Comparison of ENCODE assay signal across 14 cellular contexts in genomic region chr12:120196363-120196762, GRCh38. TPM values are rescaled to one million over a fixed set of nuclear protein-coding genes. Genes with fewer than 3 reads are reported as not detected.
DNase-seq lines count a peak whose midpoint lies in the region; ATAC-seq and TF ChIP-seq lines count a peak whose summit lies in the region.
"Had no signal": no experiment of that assay in that cellular context is flagged by ENCODE, and none has a peak within 500 bp of the region (broad histone marks: within the 10 kb centered on the region; RNA-seq: fewer than 3 reads in every experiment).

No MANE protein-coding gene starts in this region.

- TF ChIP-seq CTCF in hepatocyte (IDR thresholded peaks at IDR 0.05; ENCODE audit: poor library complexity), result no peak

- H3K4me1 ChIP-seq in BLaER1 (peaks cover 59% of the 10 kb centered on the region), hepatocyte (ENCODE audit: insufficient read depth) (peaks cover 32% of the 10 kb centered on the region)

- ATAC-seq in GM18517 (IDR thresholded peaks at IDR 0.05; ENCODE audit: unreplicated experiment) (no peak), HG02870 (IDR thresholded peaks at IDR 0.05; ENCODE audit: unreplicated experiment) (no peak)

- peaks cover 72% of the 10 kb centered on the region for H3K79me2 ChIP-seq in hepatocyte

- DNase-seq in HCEC 1CT (peak; percentile 19), hepatocyte (ENCODE audit: low spot score) (no peak), NCI-H510A (lab: John Stamatoyannopoulos, UW) (no peak), LoVo (ENCODE audit: low spot score) (no peak)
- DNase-seq in activated CD4-positive, alpha-beta memory T cell treated with anti-CD3 and anti-CD28 coated beads for 36 hours, result no peak
- DNase-seq: DMS153; effector CD8-positive, alpha-beta T cell; hippocampal formation; midbrain; NCI-H2029; thyroid gland had no signal

- peaks cover 49% of the 10 kb centered on the region for H3K4me1 Mint-ChIP-seq in activated CD4-positive, alpha-beta memory T cell treated with anti-CD3 and anti-CD28 coated beads for 36 hours (ENCODE audit: low read depth)

- intact Hi-C loops in activated CD4-positive, alpha-beta memory T cell treated with anti-CD3 and anti-CD28 coated beads for 36 hours (cut with micrococcal nuclease), result loop anchor here (5.0 kb wide), 1 partner anchor 209 kb away; the partner anchor contains the start of gene BICDL1

- POLR2A ChIA-PET in activated CD4-positive, alpha-beta memory T cell treated with anti-CD3 and anti-CD28 coated beads for 36 hours (lab: Charles Lee), result interaction anchor here (0.9 to 10.1 kb wide), 11 partner anchors 10 to 188 kb away, joined by 3 to 208 read pairs (median 5); partner anchors contain the start of genes PXN, RAB35, RNU4-1 and RNU4-2

- H3K4me2 ChIP-seq in BLaER1 (peak overlapping the region; percentile 95), hepatocyte (peak overlapping the region; percentile 79)

- 82% methylated on average over 1 of the region's 1 CpG for WGBS in hepatocyte (ENCODE audit: low lambda C conversion rate, missing lambda C conversion rate)

- no peaks in the 10 kb centered on the region for H3K9me3 Mint-ChIP-seq in activated CD4-positive, alpha-beta memory T cell treated with anti-CD3 and anti-CD28 coated beads for 36 hours

- H3K9ac ChIP-seq in BLaER1, result no peak overlapping the region

- peak overlapping the region; percentile 98 for H3K27ac Mint-ChIP-seq in activated CD4-positive, alpha-beta memory T cell treated with anti-CD3 and anti-CD28 coated beads for 36 hours

- no peaks in the 10 kb centered on the region for H3K27me3 Mint-ChIP-seq in activated CD4-positive, alpha-beta memory T cell treated with anti-CD3 and anti-CD28 coated beads for 36 hours

- H3K27ac ChIP-seq in BLaER1 (no peak overlapping the region), hepatocyte (peak overlapping the region; percentile 94)
- H3K27ac ChIP-seq: thyroid gland had no signal

- H2AFZ ChIP-seq in hepatocyte, result no peak overlapping the region

- H3K4me3 ChIP-seq in BLaER1, result no peak overlapping the region
- H3K4me3 ChIP-seq in hepatocyte, result no peak overlapping the region
- H3K4me3 ChIP-seq: thyroid gland had no signal

- CTCF ChIA-PET in activated CD4-positive, alpha-beta memory T cell treated with anti-CD3 and anti-CD28 coated beads for 36 hours (lab: Charles Lee), result interaction anchor here (1.0 kb wide), 1 partner anchor 95 kb away, joined by 3 read pairs; the partner anchor contains the start of gene RNU4-2

- peaks cover 63% of the 10 kb centered on the region for H3K36me3 Mint-ChIP-seq in activated CD4-positive, alpha-beta memory T cell treated with anti-CD3 and anti-CD28 coated beads for 36 hours

- H3K4me3 Mint-ChIP-seq in activated CD4-positive, alpha-beta memory T cell treated with anti-CD3 and anti-CD28 coated beads for 36 hours, result peak overlapping the region; percentile 91

- peaks cover 54% of the 10 kb centered on the region for H3K36me3 ChIP-seq in BLaER1
- H3K36me3 ChIP-seq in hepatocyte (replicated peaks; ENCODE audit: insufficient read depth, low read depth), result peaks cover 2% of the 10 kb centered on the region

- H3K9me3 ChIP-seq in BLaER1, result no peaks in the 10 kb centered on the region
- no peaks in the 10 kb centered on the region for H3K9me3 ChIP-seq in hepatocyte (ENCODE audit: low read depth)
- H3K9me3 ChIP-seq: thyroid gland had no signal

- no peaks in the 10 kb centered on the region for H3K27me3 ChIP-seq in BLaER1
- no peaks in the 10 kb centered on the region for H3K27me3 ChIP-seq in hepatocyte
- H3K27me3 ChIP-seq: thyroid gland had no signal

- H4K20me1 ChIP-seq in BLaER1, result peaks cover 62% of the 10 kb centered on the region
- H4K20me1 ChIP-seq in hepatocyte (ENCODE audit: insufficient read depth, poor library complexity, severe bottlenecking), result peaks cover 41% of the 10 kb centered on the region

- H3K9me2 ChIP-seq in hepatocyte (replicated peaks; ENCODE audit: insufficient read depth), result no peaks in the 10 kb centered on the region

RNA-seq across cellular contexts. Expression of gene GCN1, which starts 1.8 kb away (rescaled TPM):
- 100 to 1,000 TPM; 121 TPM for total RNA-seq in activated CD4-positive, alpha-beta memory T cell treated with anti-CD3 and anti-CD28 coated beads for 36 hours
- total RNA-seq in hepatocyte, result 37.4 and 197 TPM in 2 replicates
- polyA plus RNA-seq in hepatocyte, result 27.6 and 28.2 TPM in 2 replicates

RNA-seq across cellular contexts. Expression of gene RPLP0, which starts 4.5 kb away (rescaled TPM):
- total RNA-seq in activated CD4-positive, alpha-beta memory T cell treated with anti-CD3 and anti-CD28 coated beads for 36 hours, result 1,000 to 10,000 TPM; 4,273 to 4,368 TPM
- 3,730 and 3,982 TPM in 2 replicates for total RNA-seq in hepatocyte
- 775 and 798 TPM in 2 replicates for polyA plus RNA-seq in hepatocyte
